8 cellular contexts compared by ENCODE assay signal in genomic region chr19:55632463-55632834, GRCh38. TPM values are rescaled to one million over a fixed set of nuclear protein-coding genes. Genes with fewer than 3 reads are reported as not detected.
DNase-seq lines count a peak whose midpoint lies in the region; ATAC-seq and TF ChIP-seq lines count a peak whose summit lies in the region.

No MANE protein-coding gene starts in this region.

- no peaks in the 10 kb centered on the region for H4K20me1 ChIP-seq in neural cell (ENCODE audit: insufficient read depth)

- peaks cover 17% of the 10 kb centered on the region for H3K79me2 ChIP-seq in neural cell (replicated peaks; ENCODE audit: insufficient read depth, low read length)

- peak; percentile 70 for TF ChIP-seq RAD21 in neural cell (conservative IDR thresholded peaks at IDR 0.05)

- H2AFZ ChIP-seq in neural cell (ENCODE audit: low read depth, low read length): no peak overlapping the region

- no peak overlapping the region for H3K4me2 ChIP-seq in neural cell (ENCODE audit: low read length)

- H3K9ac ChIP-seq in neural cell (ENCODE audit: low read length) (no peak overlapping the region), stomach smooth muscle (ENCODE audit: low read length in 2 of 2) (peak overlapping the region; percentile 5 to 60)

- H3K36me3 ChIP-seq in MG63 (peaks cover 18% of the 10 kb centered on the region), neural cell (ENCODE audit: insufficient read depth, low read length) (no peaks in the 10 kb centered on the region), stomach smooth muscle (ENCODE audit: control insufficient read depth in 2 of 2, insufficient read depth in 2 of 2, low read length in 2 of 2) (no peaks in the 10 kb centered on the region)

- H3K9me2 ChIP-seq in neural cell (ENCODE audit: insufficient read depth, low read length): no peaks in the 10 kb centered on the region

- TF ChIP-seq EP300 in neural cell (conservative IDR thresholded peaks at IDR 0.05; ENCODE audit: poor library complexity, severe bottlenecking): no peak

- H3K4me3 ChIP-seq in MG63: no peak overlapping the region
- H3K4me3 ChIP-seq in neural cell (ENCODE audit: low read length): no peak overlapping the region
- H3K4me3 ChIP-seq in stomach smooth muscle (ENCODE audit: low read length in 2 of 2): no peak overlapping the region

- H3F3A ChIP-seq in neural cell (ENCODE audit: insufficient read depth, low read length, poor library complexity, severe bottlenecking): no peaks in the 10 kb centered on the region

- no peak for ATAC-seq in HG02973 (IDR thresholded peaks at IDR 0.05; ENCODE audit: unreplicated experiment)

- peak; percentile 82 for TF ChIP-seq CTCF in neural cell (IDR thresholded peaks at IDR 0.05; ENCODE audit: poor library complexity, severe bottlenecking)

- no peaks in the 10 kb centered on the region for H3K27me3 ChIP-seq in MG63
- H3K27me3 ChIP-seq in neural cell (ENCODE audit: insufficient read depth, low read depth, low read length): no peaks in the 10 kb centered on the region
- no peaks in the 10 kb centered on the region for H3K27me3 ChIP-seq in stomach smooth muscle (ENCODE audit: control insufficient read depth in 1 of 2, insufficient read depth in 2 of 2, low read length in 2 of 2)

- peak overlapping the region; percentile 30 for H3K27ac ChIP-seq in neural cell (ENCODE audit: low read length)
- peak overlapping the region; percentile 37 for H3K27ac ChIP-seq in stomach smooth muscle (ENCODE audit: low read length)

- H3K4me1 ChIP-seq in stomach smooth muscle (ENCODE audit: control insufficient read depth, insufficient read depth, low read length): peaks cover 26% of the 10 kb centered on the region

- DNase-seq in Daoy (ENCODE audit: low read depth): peak; percentile 87
- peak; percentile 79 for DNase-seq in MG63
- peak; percentile 95 for DNase-seq in RPMI8226
- peak; percentile 86 to 87 for DNase-seq in activated T-cell treated with anti-CD3 and anti-CD28 coated beads, Interleukin-2, amount 50 U/mL, for 48 hours
- DNase-seq in fibroblast of gingiva (ENCODE audit: low read depth): peak; percentile 89

- H3K9me3 ChIP-seq in MG63 (no peaks in the 10 kb centered on the region), neural cell (ENCODE audit: low read length) (no peaks in the 10 kb centered on the region), stomach smooth muscle (ENCODE audit: control insufficient read depth in 2 of 2, low read length in 2 of 2) (no peaks in the 10 kb centered on the region)

TF ChIP-seq in neural cell, 6 proteins besides CTCF, POLR2A, EP300 and RAD21:
- TF ChIP-seq EZH2 (IDR thresholded peaks at IDR 0.05; ENCODE audit: borderline replicate concordance, insufficient read depth, low read length, poor library complexity, severe bottlenecking) (no peak), SMC3 (conservative IDR thresholded peaks at IDR 0.05; ENCODE audit: poor library complexity) (peak; percentile 68)

RNA-seq across cellular contexts. Expression of gene ZNF784, which starts 8.1 kb away (rescaled TPM):
- 5.8 and 6.1 TPM in 2 replicates for total RNA-seq in Daoy (2014; rRNA removed; shearing (Covaris generic))
- 9.0 and 12.6 TPM in 2 replicates for total RNA-seq in MG63 (2014; rRNA removed; shearing (Covaris generic); ENCODE audit: low replicate concordance)
- polyA plus RNA-seq in neural cell: 10.3 and 10.7 TPM in 2 replicates
- polyA minus RNA-seq in neural cell: 11.6 and 13.4 TPM in 2 replicates

RNA-seq across cellular contexts. Expression of gene ZNF580, which starts 8.4 kb away (rescaled TPM):
- total RNA-seq in Daoy (2014; rRNA removed; shearing (Covaris generic)): 1.8 and 2.4 TPM in 2 replicates
- 7.5 and 8.0 TPM in 2 replicates for total RNA-seq in MG63 (2014; rRNA removed; shearing (Covaris generic); ENCODE audit: low replicate concordance)
- 11.7 and 17.3 TPM in 2 replicates for polyA plus RNA-seq in neural cell
- 4.4 and 5.1 TPM in 2 replicates for polyA minus RNA-seq in neural cell

RNA-seq across cellular contexts. Expression of gene ZNF581, which starts 11.0 kb away (rescaled TPM):
- 10.1 and 15.9 TPM in 2 replicates for total RNA-seq in Daoy (2014; rRNA removed; shearing (Covaris generic))
- 8.7 and 17.5 TPM in 2 replicates for total RNA-seq in MG63 (2014; rRNA removed; shearing (Covaris generic); ENCODE audit: low replicate concordance)
- polyA plus RNA-seq in neural cell: 14.8 and 15.3 TPM in 2 replicates
- 7.6 and 12.4 TPM in 2 replicates for polyA minus RNA-seq in neural cell

RNA-seq across cellular contexts. Expression of gene CCDC106, which starts 15.6 kb away (rescaled TPM):
- total RNA-seq in Daoy (2014; rRNA removed; shearing (Covaris generic)): 8.2 and 8.6 TPM in 2 replicates
- 1.3 and 4.8 TPM in 2 replicates for total RNA-seq in MG63 (2014; rRNA removed; shearing (Covaris generic); ENCODE audit: low replicate concordance)
- polyA plus RNA-seq in neural cell: 33.8 and 40.7 TPM in 2 replicates
- polyA minus RNA-seq in neural cell: 24.1 and 24.4 TPM in 2 replicates

RNA-seq across cellular contexts. Expression of gene U2AF2, which starts 22.4 kb away (rescaled TPM):
- total RNA-seq in Daoy (2014; rRNA removed; shearing (Covaris generic)): 218 and 267 TPM in 2 replicates
- total RNA-seq in MG63 (2014; rRNA removed; shearing (Covaris generic); ENCODE audit: low replicate concordance): 128 and 226 TPM in 2 replicates
- polyA plus RNA-seq in neural cell: 129 and 158 TPM in 2 replicates
- 83.0 and 107 TPM in 2 replicates for polyA minus RNA-seq in neural cell
